Comparison of ENCODE assay signal across 8 cellular contexts in the genomic region with DNA sequence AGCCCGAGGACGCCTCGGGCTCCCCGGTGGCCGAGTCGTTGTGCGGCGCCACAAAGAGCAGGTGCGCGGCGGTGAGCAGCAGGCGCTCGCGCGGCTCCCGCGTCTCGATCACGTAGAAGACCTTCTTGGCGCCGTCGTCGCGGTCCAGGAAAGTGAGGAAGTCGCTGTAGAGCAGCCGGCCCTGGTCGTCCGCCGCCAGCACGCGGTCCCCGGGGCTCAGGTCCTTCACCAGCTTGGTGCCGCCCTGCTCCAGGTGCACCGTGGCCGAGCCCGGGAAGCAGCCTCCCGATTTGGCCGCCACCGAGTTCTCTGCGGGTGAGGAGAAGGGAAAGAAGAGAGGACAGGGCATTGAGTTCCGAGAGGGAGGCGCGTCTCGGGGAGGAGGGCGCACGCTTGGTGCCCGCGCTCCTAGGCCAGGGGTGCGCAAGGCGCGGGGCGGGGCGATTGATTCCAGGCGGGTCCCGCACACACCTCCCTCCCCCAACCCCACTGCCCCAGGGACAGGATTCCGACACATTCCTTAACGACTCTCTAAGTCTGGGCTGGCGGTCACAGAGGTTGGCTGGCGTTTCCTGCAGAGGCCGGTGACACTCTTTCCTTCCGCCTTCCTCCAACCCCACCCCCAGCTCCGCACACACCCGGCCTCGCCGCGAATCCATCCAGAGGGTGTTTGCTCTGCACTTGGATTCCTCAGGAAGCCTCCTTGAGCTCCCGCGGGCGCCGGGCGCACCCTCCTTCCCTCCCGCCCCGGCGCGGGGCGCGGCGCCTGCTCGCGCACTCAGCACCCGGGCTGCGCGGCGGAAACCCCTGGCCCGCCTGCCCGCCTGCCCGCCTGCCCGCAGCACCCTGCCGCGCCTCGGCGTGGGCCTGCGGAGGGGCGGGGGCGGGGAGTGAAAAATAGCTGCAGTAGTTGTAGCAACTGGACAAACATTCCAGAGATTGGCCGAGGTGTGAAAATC. TPM values are rescaled to one million over a fixed set of nuclear protein-coding genes. Genes with fewer than 3 reads are reported as not detected.
DNase-seq lines count a peak whose midpoint lies in the region; TF ChIP-seq lines count a peak whose summit lies in the region.

No MANE protein-coding gene starts in this region.

- no peaks in the 10 kb centered on the region for H3K9me3 ChIP-seq in MG63

- peaks cover 22% of the 10 kb centered on the region for H3K4me1 Mint-ChIP-seq in nephron progenitor cell

- H3K4me3 Mint-ChIP-seq in nephron progenitor cell: peak overlapping the region; percentile 78

- no peaks in the 10 kb centered on the region for H3K36me3 Mint-ChIP-seq in nephron progenitor cell (ENCODE audit: low read depth)

- peaks cover 96% of the 10 kb centered on the region for H3K27me3 Mint-ChIP-seq in nephron progenitor cell (ENCODE audit: low read depth, poor library complexity)

- DNase-seq in COR-L47 (lab: John Stamatoyannopoulos, UW): peak; percentile 22
- DNase-seq in MG63: peak; percentile 26
- no peak for DNase-seq in coronary artery (ENCODE audit: low spot score)
- DNase-seq in nephron progenitor cell: peak; percentile 53
- DNase-seq in HuH-7 (ENCODE audit: low spot score): no peak
- DNase-seq in caudate nucleus (lab: John Stamatoyannopoulos, UW): no peak
- DNase-seq in NCI-H524 treated with DMSO at 0.1 percent for 48 hours (lab: John Stamatoyannopoulos, UW): no peak
- DNase-seq in GM13976 (ENCODE audit: low spot score): no peak

- peaks cover 4% of the 10 kb centered on the region for H3K9me3 Mint-ChIP-seq in nephron progenitor cell

- H3K27me3 ChIP-seq in MG63: peaks cover 5% of the 10 kb centered on the region; the same call in 1 of the 2 replicates

- H3K27ac Mint-ChIP-seq in nephron progenitor cell: no peak overlapping the region

- in situ Hi-C loops in GM13976 (cut with MboI; ENCODE audit: low sequenced_read_pairs, unreplicated experiment): loop anchor here (25.0 kb wide), 1 partner anchor 1009 kb away; no protein-coding TSS in a partner anchor

- TF ChIP-seq CTCF in coronary artery (IDR thresholded peaks at IDR 0.05) (no peak), nephron progenitor cell (IDR thresholded peaks at IDR 0.05) (no peak), GM13976 (IDR thresholded peaks at IDR 0.05; ENCODE audit: borderline replicate concordance, control extremely low read depth, extremely low read depth, insufficient read depth, missing control alignments) (no peak)

- H3K27ac ChIP-seq in coronary artery (no peak overlapping the region), caudate nucleus (ENCODE audit: low read depth, low read length) (no peak overlapping the region)

- H3K4me3 ChIP-seq in MG63: no peak overlapping the region
- H3K4me3 ChIP-seq in coronary artery: peak overlapping the region; percentile 55

- no peaks in the 10 kb centered on the region for H3K36me3 ChIP-seq in MG63

RNA-seq across cellular contexts. Expression of a gene that starts 8.6 kb away (rescaled TPM):
- total RNA-seq in MG63 (2014; rRNA removed; shearing (Covaris generic); ENCODE audit: low replicate concordance): not detected in 2 replicates

Comparison
In these comparisons a context has a peak if more than half of its experiments do, and no peak if none do; other contexts are left out.
1. DNase-seq: peak in COR-L47 (single experiment), MG63 (single experiment) and nephron progenitor cell (single experiment); none in coronary artery (single experiment), HuH-7 (single experiment), caudate nucleus (0 of 61), NCI-H524 treated with DMSO at 0.1 percent for 48 hours (single experiment) and GM13976 (single experiment).